ENCODE assay signal across 8 cellular contexts in the genomic region with DNA sequence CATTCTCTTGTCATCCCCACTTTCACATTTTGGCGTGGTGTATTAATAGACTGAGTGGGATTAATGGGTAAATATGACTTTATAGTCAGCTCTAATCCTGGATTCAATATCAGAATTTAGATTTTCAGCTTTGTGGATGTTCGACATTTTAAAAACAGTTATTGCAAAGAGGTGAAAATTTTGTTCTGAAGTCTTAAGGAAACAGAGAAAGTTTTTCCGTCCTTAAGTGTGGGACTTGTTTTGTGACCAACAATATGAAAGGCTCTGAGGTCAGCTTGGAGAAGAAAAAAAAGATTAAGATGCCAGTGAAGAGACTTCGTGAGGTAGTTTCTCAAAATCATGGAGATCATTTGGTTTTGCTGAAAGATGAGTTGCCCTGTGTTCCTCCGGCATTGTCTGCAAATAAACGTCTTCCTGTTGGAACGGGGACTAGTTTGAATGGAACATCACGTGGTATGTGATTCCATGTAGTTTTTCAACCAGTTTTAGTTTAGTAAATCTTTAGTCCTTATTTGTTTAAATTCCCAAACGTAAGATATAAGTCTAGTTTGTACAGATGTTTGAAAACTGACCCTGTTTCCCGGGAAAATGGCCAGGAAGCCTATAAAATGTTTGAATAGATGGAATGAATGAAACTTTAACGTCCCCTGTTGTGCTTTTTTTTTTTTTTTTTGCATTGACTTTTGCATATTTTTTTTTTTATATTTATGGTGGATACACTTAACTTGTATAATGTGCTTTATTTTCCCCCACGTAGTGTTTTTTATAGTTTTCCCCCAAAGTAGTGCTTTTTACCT. TPM values are rescaled to one million over a fixed set of nuclear protein-coding genes. Genes with fewer than 3 reads are reported as not detected.
A peak's percentile ranks its signal among the peaks of the same experiment; 100 is the strongest.
DNase-seq lines count a peak whose midpoint lies in the region; ATAC-seq and TF ChIP-seq lines count a peak whose summit lies in the region.

No MANE protein-coding gene starts in this region.

- no peak for TF ChIP-seq CTCF in WI38 (IDR thresholded peaks at IDR 0.05; ENCODE audit: low read depth, low read length)
- TF ChIP-seq CTCF in fibroblast of villous mesenchyme (IDR thresholded peaks at IDR 0.05; ENCODE audit: insufficient read depth, low read depth, low read length) = no peak

- no peak for ATAC-seq in GM19328 (IDR thresholded peaks at IDR 0.05; ENCODE audit: unreplicated experiment)
- ATAC-seq in HG03457 (IDR thresholded peaks at IDR 0.05; ENCODE audit: unreplicated experiment) = no peak

- H3K9me3 ChIP-seq in neuron (ENCODE audit: low read length) = no peaks in the 10 kb centered on the region

- peak overlapping the region; percentile 84 for H2AFZ ChIP-seq in neuron (ENCODE audit: low read depth, low read length)

- H3K4me1 ChIP-seq in neuron (ENCODE audit: insufficient read depth, low read length) = peaks cover 18% of the 10 kb centered on the region

- H3K4me3 ChIP-seq in WI38 (ENCODE audit: low read depth, low read length) = peak overlapping the region; percentile 94
- peak overlapping the region; percentile 80 for H3K4me3 ChIP-seq in fibroblast of villous mesenchyme (ENCODE audit: low read depth, low read length)
- H3K4me3 ChIP-seq in neuron (ENCODE audit: low read length) = peak overlapping the region; percentile 81

- H3K27me3 ChIP-seq in neuron (ENCODE audit: insufficient read depth, low read length) = no peaks in the 10 kb centered on the region

- peaks cover 25% of the 10 kb centered on the region for H3K36me3 ChIP-seq in neuron (ENCODE audit: insufficient read depth, low read length)

- peak; percentile 19 for DNase-seq in A172 (ENCODE audit: low spot score)
- DNase-seq in GM03348 (ENCODE audit: low spot score) = peak; percentile 42
- DNase-seq in NCI-H2029 treated with DMSO at 0.1 percent for 48 hours (lab: John Stamatoyannopoulos, UW) = peak; percentile 56
- peak; percentile 67 for DNase-seq in fibroblast of villous mesenchyme (ENCODE audit: low read depth)

RNA-seq across cellular contexts. Expression of gene KIAA0586, which starts 0.7 kb away (rescaled TPM):
- 18.6 and 21.3 TPM in 2 replicates for total RNA-seq in A172 (2014; rRNA removed; shearing (Covaris generic))
- total RNA-seq in fibroblast of villous mesenchyme = 23.2 and 30.2 TPM in 2 replicates

RNA-seq across cellular contexts. Expression of gene TIMM9, which starts 0.9 kb away (rescaled TPM):
- 35.1 and 52.2 TPM in 2 replicates for total RNA-seq in A172 (2014; rRNA removed; shearing (Covaris generic))
- 20.3 and 22.9 TPM in 2 replicates for total RNA-seq in fibroblast of villous mesenchyme

RNA-seq across cellular contexts. Expression of gene TOMM20L, which starts 32.5 kb away (rescaled TPM):
- total RNA-seq in A172 (2014; rRNA removed; shearing (Covaris generic)) = not detected in 2 replicates
- not detected in 2 replicates for total RNA-seq in fibroblast of villous mesenchyme
